ENCODE assay signal across 8 cellular contexts in genomic region chr1:165630629-165631402, GRCh38. TPM values are rescaled to one million over a fixed set of nuclear protein-coding genes. Genes with fewer than 3 reads are reported as not detected.
DNase-seq lines count a peak whose midpoint lies in the region; TF ChIP-seq lines count a peak whose summit lies in the region.

Gene MGST3 (plus strand): TSS chr1:165631234. CDS start chr1:165649848, 18,614 bp downstream.

- no peak within 1 kb of the TSS for H3K4me3 Mint-ChIP-seq in HFFc6

- peak within 1 kb of the TSS; percentile 98 for H3K27ac ChIP-seq in subcutaneous abdominal adipose tissue (ENCODE audit: low read depth, low read length)

- H3K27me3 Mint-ChIP-seq in HFFc6 (ENCODE audit: insufficient read depth), result peaks cover 9% of the 10 kb centered on the region

- H3K27me3 ChIP-seq in neuron (ENCODE audit: insufficient read depth, low read length) (no peaks in the 10 kb centered on the region), subcutaneous abdominal adipose tissue (ENCODE audit: control insufficient read depth in 5 of 5, insufficient read depth in 4 of 5, low read length in 5 of 5) (no peaks in the 10 kb centered on the region)

- H3K36me3 Mint-ChIP-seq in HFFc6 (ENCODE audit: low read depth), result no peaks in the 10 kb centered on the region

- H3K4me3 ChIP-seq in neuron (ENCODE audit: low read length) (peak within 1 kb of the TSS; percentile 80), subcutaneous abdominal adipose tissue (ENCODE audit: low read depth in 1 of 5, low read length in 5 of 5) (peak within 1 kb of the TSS; percentile 89 to 100 (median 98))

- no peak within 1 kb of the TSS; the same call in 1 of the 2 replicates for H3K27ac Mint-ChIP-seq in HFFc6

- peaks cover 6% of the 10 kb centered on the region; the same call in 1 of the 2 replicates for H3K4me1 Mint-ChIP-seq in HFFc6 (ENCODE audit: low read depth)

- TF ChIP-seq CTCF in HFFc6 (IDR thresholded peaks at IDR 0.05), result no peak

- in situ Hi-C loops in SK-MEL-5 (cut with HindIII; ENCODE audit: low pct_unique_long_range_greater_than_20kb, low sequenced_read_pairs), result no loop called here

- H3K36me3 ChIP-seq in neuron (ENCODE audit: insufficient read depth, low read length) (no peaks in the 10 kb centered on the region), subcutaneous abdominal adipose tissue (ENCODE audit: control insufficient read depth in 5 of 5, insufficient read depth in 5 of 5, low read length in 5 of 5) (no peaks in the 10 kb centered on the region)

- DNase-seq in GM04504 (ENCODE audit: low read depth) (peak; percentile 92), HFFc6 (peak; percentile 96), NAMALWA (ENCODE audit: low spot score) (peak; percentile 99), SK-MEL-5 (ENCODE audit: low read depth, low spot score) (peak; percentile 95), foreskin melanocyte (peak; percentile 95)
- DNase-seq in activated naive CD4-positive, alpha-beta T cell treated with Interleukin-2 at 50 U/mL for 16 hours, result peak; percentile 94

- no peaks in the 10 kb centered on the region for H3K9me3 ChIP-seq in neuron (ENCODE audit: low read length)
- no peaks in the 10 kb centered on the region for H3K9me3 ChIP-seq in subcutaneous abdominal adipose tissue (ENCODE audit: control insufficient read depth in 5 of 5, low read length in 5 of 5)

- H3K9ac ChIP-seq in subcutaneous abdominal adipose tissue (ENCODE audit: low read length in 5 of 5), result peak within 1 kb of the TSS; percentile 79 to 99 (median 96)

- no peaks in the 10 kb centered on the region for H3K9me3 Mint-ChIP-seq in HFFc6

- H2AFZ ChIP-seq in neuron (ENCODE audit: low read depth, low read length), result peak within 1 kb of the TSS; percentile 95

- peaks cover 21% of the 10 kb centered on the region for H3K4me1 ChIP-seq in neuron (ENCODE audit: insufficient read depth, low read length)
- peaks cover 4 to 55% (median 44%) of the 10 kb centered on the region in 5 donors for H3K4me1 ChIP-seq in subcutaneous abdominal adipose tissue (ENCODE audit: control insufficient read depth in 5 of 5, insufficient read depth in 5 of 5, low read length in 5 of 5)

RNA-seq across cellular contexts. Expression of gene MGST3, which starts in this region (rescaled TPM):
- 100 to 1,000 TPM; 183 to 203 (median 196) TPM for total RNA-seq in HFFc6 (2021; fragmentation: NEBNext Ultra II Directional; extraction: Animal tissue kit (Norgen Biotek cat#: 25700))
- 162 and 163 TPM in 2 replicates for total RNA-seq in SK-MEL-5 (2014; rRNA removed; shearing (Covaris generic))
- polyA plus RNA-seq in SK-MEL-5 (2015; cell fraction: cytosol; rRNA removed), result 107 and 113 TPM in 2 replicates
- polyA plus RNA-seq in SK-MEL-5 (2015; cell fraction: nucleus; rRNA removed), result 23.0 and 38.3 TPM in 2 replicates

Comparison
In these comparisons a context has a peak if more than half of its experiments do, and no peak if none do; other contexts are left out.
1. Peak in every context shown above with its lines: DNase-seq, H3K4me3 ChIP-seq and H3K27ac ChIP-seq.